ENCODE assay signal across 20 cellular contexts in the genomic region with DNA sequence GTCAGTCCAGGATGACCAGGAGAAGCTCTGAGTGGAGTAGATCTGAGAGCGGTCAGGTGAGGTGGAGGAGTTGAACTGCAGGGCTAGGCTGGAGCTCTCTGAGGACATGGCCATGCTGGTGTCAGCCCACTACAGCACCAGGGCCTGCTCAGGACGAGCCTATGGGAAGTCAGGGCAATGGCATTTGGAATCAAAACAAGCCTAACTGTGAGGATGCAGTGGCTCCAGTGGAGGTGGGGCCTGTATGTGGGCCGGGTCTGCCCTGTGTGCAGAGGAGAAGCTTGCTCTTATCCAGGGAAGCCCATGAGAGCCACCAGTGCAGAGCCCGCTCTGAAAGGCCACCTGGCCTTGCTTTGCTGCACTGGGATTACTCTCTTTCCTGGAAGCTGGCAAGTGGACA. TPM values are rescaled to one million over a fixed set of nuclear protein-coding genes. Genes with fewer than 3 reads are reported as not detected.
DNase-seq lines count a peak whose midpoint lies in the region; TF ChIP-seq lines count a peak whose summit lies in the region.
"Had no signal": no experiment of that assay in that cellular context is flagged by ENCODE, and none has a peak within 500 bp of the region (broad histone marks: within the 10 kb centered on the region; RNA-seq: fewer than 3 reads in every experiment).

No MANE protein-coding gene starts in this region.

- H2AFZ ChIP-seq in Loucy (ENCODE audit: low read length): peak overlapping the region; percentile 39; the same call in 1 of the 2 replicates
- peak overlapping the region; percentile 51 for H2AFZ ChIP-seq in osteoblast (ENCODE audit: low read length)

- H3K4me3 ChIP-seq in Loucy (ENCODE audit: low read length, poor library complexity, severe bottlenecking) (no peak overlapping the region), osteoblast (ENCODE audit: insufficient read depth, low read length) (no peak overlapping the region), stomach (no peak overlapping the region), transverse colon (no peak overlapping the region)
- H3K4me3 ChIP-seq: SK-N-MC had no signal

- TF ChIP-seq CTCF in Loucy (conservative IDR thresholded peaks at IDR 0.05; ENCODE audit: low read length) (no peak), glutamatergic neuron (IDR thresholded peaks at IDR 0.05; ENCODE audit: partially characterized antibody, unreplicated experiment) (no peak), osteoblast (IDR thresholded peaks at IDR 0.05; ENCODE audit: extremely low read depth, low read depth, low read length) (no peak), stomach (IDR thresholded peaks at IDR 0.05) (no peak), GM13977 (IDR thresholded peaks at IDR 0.05; ENCODE audit: extremely low read depth, insufficient read depth, missing control alignments) (no peak), transverse colon (IDR thresholded peaks at IDR 0.05) (no peak)

- H3K36me3 ChIP-seq in Loucy (ENCODE audit: insufficient read depth, low read length) (no peaks in the 10 kb centered on the region), osteoblast (ENCODE audit: insufficient read depth, low read length) (no peaks in the 10 kb centered on the region), stomach (no peaks in the 10 kb centered on the region), transverse colon (no peaks in the 10 kb centered on the region)

- peak overlapping the region; percentile 83 for H3K27ac Mint-ChIP-seq in glutamatergic neuron (ENCODE audit: unreplicated experiment)
- H3K27ac Mint-ChIP-seq: IgD-negative memory B cell had no signal

- H3K4me2 ChIP-seq in Loucy (ENCODE audit: low read depth, low read length, poor library complexity, severe bottlenecking) (no peak overlapping the region), osteoblast (ENCODE audit: insufficient read depth, low read length) (no peak overlapping the region)

- H3K36me3 Mint-ChIP-seq in glutamatergic neuron (ENCODE audit: unreplicated experiment): no peaks in the 10 kb centered on the region
- H3K36me3 Mint-ChIP-seq: IgD-negative memory B cell had no signal

- H3K4me1 Mint-ChIP-seq in glutamatergic neuron (ENCODE audit: low read depth, unreplicated experiment): peaks cover 36% of the 10 kb centered on the region

- no peak for TF ChIP-seq POLR2A in stomach (IDR thresholded peaks at IDR 0.05)
- no peak for TF ChIP-seq POLR2A in transverse colon (IDR thresholded peaks at IDR 0.05)

- intact Hi-C loops in stomach (cut with DNase I; ENCODE audit: low total_unique reads): no loop called here
- intact Hi-C loops in transverse colon (cut with DNase I; ENCODE audit: low total_unique reads): loop anchor here (5.0 kb wide), 1 partner anchor 265 kb away; a partner anchor contains a TSS

- H3K27me3 ChIP-seq in Loucy (ENCODE audit: insufficient read depth, low read length, poor library complexity, severe bottlenecking) (no peaks in the 10 kb centered on the region), osteoblast (ENCODE audit: insufficient read depth, low read length) (peaks cover 11% of the 10 kb centered on the region), stomach (peaks cover 0 to 8% (median 0%) of the 10 kb centered on the region in 3 donors), transverse colon (peaks cover 6% of the 10 kb centered on the region)

- peaks cover 6% of the 10 kb centered on the region for H3K27me3 Mint-ChIP-seq in glutamatergic neuron (ENCODE audit: unreplicated experiment)

- H3K79me2 ChIP-seq in Loucy (ENCODE audit: insufficient read depth, low read length): no peaks in the 10 kb centered on the region
- H3K79me2 ChIP-seq in osteoblast (ENCODE audit: insufficient read depth, low read length): no peaks in the 10 kb centered on the region

- H3K9ac ChIP-seq in Loucy (ENCODE audit: low read depth, low read length, poor library complexity, severe bottlenecking): no peak overlapping the region

- DNase-seq in EH (ENCODE audit: low read depth) (peak; percentile 59), glutamatergic neuron (no peak), osteoblast (ENCODE audit: insufficient read length, low spot score, missing footprints) (peak; percentile 65), stomach (no peak), medulla oblongata (ENCODE audit: extremely low spot score) (no peak), GM13977 (ENCODE audit: low spot score) (no peak), transverse colon (no peak)
- DNase-seq: H7, Kasumi-1, NCI-H187, NCI-H345, NCI-H69, Right ventricle myocardium superior had no signal

- H4K20me1 ChIP-seq in Loucy (ENCODE audit: insufficient read depth, low read length, poor library complexity, severe bottlenecking) (no peaks in the 10 kb centered on the region), osteoblast (ENCODE audit: insufficient read depth, low read length) (no peaks in the 10 kb centered on the region)

- in situ Hi-C loops in GM13977 (cut with MboI; ENCODE audit: low pct_unique_long_range_greater_than_20kb, low sequenced_read_pairs, unreplicated experiment) (loop anchor here (25.0 kb wide), 1 partner anchor 270 kb away; a partner anchor contains a TSS), transverse colon (cut with MboI; ENCODE audit: low pct_ligation_motif_present in 1 of 4, low pct_unique_long_range_greater_than_20kb in 1 of 4, low sequenced_read_pairs in 3 of 4) (loop anchor here in 1 of 4 donors (25.0 kb wide), 1 partner anchor 645 kb away; no protein-coding TSS in a partner anchor)

- H3K9me3 ChIP-seq in Loucy (ENCODE audit: insufficient read depth, low read depth, low read length) (no peaks in the 10 kb centered on the region), osteoblast (ENCODE audit: low read depth, low read length) (no peaks in the 10 kb centered on the region), stomach (no peaks in the 10 kb centered on the region), transverse colon (no peaks in the 10 kb centered on the region)

- 61 to 80% (median 71%) methylated on average over 4 of the region's 4 CpGs for WGBS in stomach, 5 donors
- 74% methylated on average over 4 of the region's 4 CpGs; no CpG with 5 or more reads in 1 of the 2 donors for WGBS in transverse colon (ENCODE audit: low coverage in 1 of 2), 2 donors

- no peak overlapping the region for H3K4me3 Mint-ChIP-seq in glutamatergic neuron (ENCODE audit: unreplicated experiment)
- H3K4me3 Mint-ChIP-seq: IgD-negative memory B cell had no signal

- peaks cover 6% of the 10 kb centered on the region for H3K4me1 ChIP-seq in Loucy (ENCODE audit: insufficient read depth, low read length, poor library complexity, severe bottlenecking)
- no peaks in the 10 kb centered on the region for H3K4me1 ChIP-seq in osteoblast (ENCODE audit: insufficient read depth, low read length)
- no peaks in the 10 kb centered on the region for H3K4me1 ChIP-seq in stomach
- H3K4me1 ChIP-seq in transverse colon: no peaks in the 10 kb centered on the region

- no peaks in the 10 kb centered on the region for H3F3A ChIP-seq in Loucy (ENCODE audit: low read depth)

- TF ChIP-seq EP300 in stomach (IDR thresholded peaks at IDR 0.05) (no peak), transverse colon (IDR thresholded peaks at IDR 0.05; ENCODE audit: low read depth) (no peak)

- H3K9me2 ChIP-seq in Loucy (replicated peaks; ENCODE audit: low read depth, low read length): no peaks in the 10 kb centered on the region

- peaks cover 5% of the 10 kb centered on the region for H3K9me3 Mint-ChIP-seq in glutamatergic neuron (ENCODE audit: unreplicated experiment)
- H3K9me3 Mint-ChIP-seq: IgD-negative memory B cell had no signal

- no peak overlapping the region for H3K27ac ChIP-seq in osteoblast (ENCODE audit: low read depth, low read length)
- no peak overlapping the region for H3K27ac ChIP-seq in stomach
- no peak overlapping the region for H3K27ac ChIP-seq in transverse colon
- H3K27ac ChIP-seq: C4-2B, SK-N-MC had no signal

RNA-seq across cellular contexts. Expression of a gene that starts 11.1 kb away (rescaled TPM):
- total RNA-seq in glutamatergic neuron (ENCODE audit: unreplicated experiment): 0.32 TPM
- total RNA-seq in osteoblast: not detected in 2 replicates
- 10 to 100 TPM in 3 of 5 donors, not detected in 2; 15.6 to 82.0 (median 27.9) TPM for total RNA-seq in stomach
- 10 to 100 TPM; 12.7 to 51.6 (median 36.3) TPM for polyA plus RNA-seq in stomach
- total RNA-seq in transverse colon: 10 to 100 TPM; 11.5 to 31.0 (median 21.7) TPM
- total RNA-seq: A673, G401, HT1080 had no signal
- polyA plus RNA-seq: IgD-negative memory B cell had no signal

RNA-seq across cellular contexts. Expression of a gene that starts 31.9 kb away (rescaled TPM):
- total RNA-seq in glutamatergic neuron (ENCODE audit: unreplicated experiment) (222 TPM), osteoblast (not detected in 2 replicates), stomach (not detected), transverse colon (not detected)
- polyA plus RNA-seq in stomach: not detected
- total RNA-seq: A673, G401, H7, HT1080, Right ventricle myocardium superior had no signal
- polyA plus RNA-seq: IgD-negative memory B cell had no signal

Comparison
In these comparisons a context has a peak if more than half of its experiments do, and no peak if none do; other contexts are left out.
1. DNase-seq: peak in EH (single experiment) and osteoblast (single experiment); none in glutamatergic neuron (single experiment), stomach (single experiment), medulla oblongata (single experiment), GM13977 (single experiment) and transverse colon (single experiment).
2. RNA of a gene that starts 31.9 kb away (total RNA-seq): 222 TPM in glutamatergic neuron (single experiment); not detected in osteoblast, not detected in stomach and not detected in transverse colon; every median in the first group is over 100 times any median in the second.